17 cellular contexts compared by ENCODE assay signal in the genomic region with DNA sequence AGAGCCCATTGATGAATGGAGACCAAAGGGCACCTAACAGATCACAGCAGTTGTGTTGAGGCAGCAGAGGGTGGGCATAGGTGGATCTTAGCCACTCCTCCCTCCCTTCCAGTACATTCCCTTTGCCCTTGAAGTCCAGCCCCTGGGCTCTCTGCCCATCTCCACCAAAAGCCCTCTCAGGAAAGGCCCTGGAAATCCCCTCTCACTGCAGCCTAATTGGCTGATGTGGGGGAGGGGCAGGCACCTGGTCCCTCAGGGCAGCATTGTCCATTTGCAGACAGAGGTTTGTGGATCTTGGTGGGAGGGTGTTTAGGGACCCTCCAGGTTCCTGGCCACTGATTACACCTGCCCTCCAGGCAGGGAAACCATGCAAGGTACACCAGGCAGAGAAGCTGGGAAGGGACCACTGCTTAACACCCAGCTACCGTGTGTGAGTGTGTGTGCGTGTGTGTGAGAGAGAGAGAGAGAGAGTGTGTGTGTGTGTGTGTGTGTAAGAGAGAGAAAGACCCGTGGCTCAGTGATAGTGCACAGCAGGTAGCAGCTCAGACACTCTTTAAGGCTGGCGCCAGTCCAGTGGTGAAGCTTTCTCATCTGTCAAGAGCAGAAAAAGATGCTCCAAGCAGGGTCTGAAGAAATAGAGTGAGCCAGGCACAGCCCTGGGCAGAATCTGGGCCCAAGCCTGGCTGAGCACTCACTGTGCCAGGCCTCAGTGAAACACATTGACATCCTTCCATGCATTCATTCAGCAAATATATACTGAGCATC.
DNase-seq lines count a peak whose midpoint lies in the region; ATAC-seq and TF ChIP-seq lines count a peak whose summit lies in the region.
"Had no signal": no experiment of that assay in that cellular context is flagged by ENCODE, and none has a peak within 500 bp of the region (broad histone marks: within the 10 kb centered on the region; RNA-seq: fewer than 3 reads in every experiment).

No MANE protein-coding gene starts in this region.

- H3K4me1 Mint-ChIP-seq in stimulated activated naive B cell treated with anti-CD40 and anti-IgM and Interleukin-4, amounts not matched to agents 10 μg/mL and 1 μg/mL and 100 μg/mL, for 72 hours, result peaks cover 8 to 10% of the 10 kb centered on the region in 2 donors

- H3K9ac ChIP-seq in HUES6 (ENCODE audit: low read length), result peak overlapping the region; percentile 19
- H3K9ac ChIP-seq in OCI-LY3 (ENCODE audit: low read length), result peak overlapping the region; percentile 57; the same call in 1 of the 2 replicates

- peak overlapping the region; percentile 67; the same call in 1 of the 2 replicates for H2AFZ ChIP-seq in OCI-LY3 (ENCODE audit: low read depth, low read length)

- H3K36me3 ChIP-seq in HUES6 (ENCODE audit: control insufficient read depth, insufficient read depth, low read length), result no peaks in the 10 kb centered on the region
- no peaks in the 10 kb centered on the region for H3K36me3 ChIP-seq in OCI-LY3 (replicated peaks; ENCODE audit: low read depth, low read length)
- H3K36me3 ChIP-seq: BE2C had no signal

- no peak overlapping the region for H3K4me3 Mint-ChIP-seq in stimulated activated naive B cell treated with anti-CD40 and anti-IgM and Interleukin-4, amounts not matched to agents 10 μg/mL and 1 μg/mL and 100 μg/mL, for 72 hours
- H3K4me3 Mint-ChIP-seq: activated naive CD4-positive, alpha-beta T cell treated with anti-CD3 and anti-CD28 coated beads for 36 hours; T-helper 2 cell treated with Interferon-gamma antibody and Interleukin-4, amounts not matched to agents 5 μg/mL and 100 μg/mL, for 36 hours had no signal

- no peak for ATAC-seq in stimulated activated naive B cell treated with anti-CD40 and anti-IgM and Interleukin-4, amounts not matched to agents 10 μg/mL and 1 μg/mL and 100 μg/mL, for 72 hours (replicated peaks)
- ATAC-seq in HG02973 (IDR thresholded peaks at IDR 0.05; ENCODE audit: unreplicated experiment), result no peak

- TF ChIP-seq CTCF in OCI-LY3 (IDR thresholded peaks at IDR 0.05; ENCODE audit: low read depth, low read length), result no peak
- TF ChIP-seq CTCF in foreskin fibroblast (IDR thresholded peaks at IDR 0.05; ENCODE audit: low read depth, low read length), result no peak

- no peak overlapping the region for H3K4me3 ChIP-seq in HUES6 (ENCODE audit: low read depth, low read length)
- peak overlapping the region; percentile 52; the same call in 1 of the 2 replicates for H3K4me3 ChIP-seq in OCI-LY3 (ENCODE audit: low read length)
- no peak overlapping the region for H3K4me3 ChIP-seq in foreskin fibroblast (ENCODE audit: low read depth in 1 of 2, low read length in 2 of 2)

- H3K4me2 ChIP-seq in OCI-LY3 (ENCODE audit: low read length), result peak overlapping the region; percentile 86

- peak; percentile 59 for DNase-seq in DMS79 treated with DMSO at 0.1 percent for 48 hours (lab: John Stamatoyannopoulos, UW)
- peak; percentile 1 for DNase-seq in midbrain (lab: John Stamatoyannopoulos, UW)
- DNase-seq in hepatic stellate cell (ENCODE audit: low spot score), result no peak
- no peak for DNase-seq in stimulated activated naive B cell treated with anti-CD40 and anti-IgM and Interleukin-4, amounts not matched to agents 10 μg/mL and 1 μg/mL and 100 μg/mL, for 72 hours
- DNase-seq in foreskin fibroblast, result no peak
- DNase-seq: activated CD4-positive, alpha-beta T cell treated with anti-CD3 and anti-CD28 coated beads for 4 hours; activated naive CD4-positive, alpha-beta T cell treated with anti-CD3 and anti-CD28 coated beads for 36 hours; BE2C; DMS153; hippocampal formation; Kasumi-1; NCI-H1930; SHP77 treated with DMSO at 0.1 percent for 48 hours had no signal

- no peaks in the 10 kb centered on the region for H4K20me1 ChIP-seq in OCI-LY3 (ENCODE audit: insufficient read depth, low read length)

- H3K9me3 Mint-ChIP-seq in stimulated activated naive B cell treated with anti-CD40 and anti-IgM and Interleukin-4, amounts not matched to agents 10 μg/mL and 1 μg/mL and 100 μg/mL, for 72 hours, result no peaks in the 10 kb centered on the region
- H3K9me3 Mint-ChIP-seq: activated naive CD4-positive, alpha-beta T cell treated with anti-CD3 and anti-CD28 coated beads for 36 hours; T-helper 2 cell treated with Interferon-gamma antibody and Interleukin-4, amounts not matched to agents 5 μg/mL and 100 μg/mL, for 36 hours had no signal

- H3K9me3 ChIP-seq in HUES6 (ENCODE audit: control insufficient read depth, insufficient read depth, low read depth, low read length) (no peaks in the 10 kb centered on the region), OCI-LY3 (ENCODE audit: insufficient read depth, low read length) (no peaks in the 10 kb centered on the region)
- H3K9me3 ChIP-seq: BE2C had no signal

- H3K4me1 ChIP-seq in HUES6 (ENCODE audit: control insufficient read depth, insufficient read depth, low read length) (peaks cover 9% of the 10 kb centered on the region; the same call in 1 of the 2 replicates), OCI-LY3 (ENCODE audit: low read length) (peaks cover 51% of the 10 kb centered on the region)

- no peaks in the 10 kb centered on the region for H3K79me2 ChIP-seq in OCI-LY3 (ENCODE audit: low read length)

- peaks cover 0 to 1% of the 10 kb centered on the region in 2 donors for H3K36me3 Mint-ChIP-seq in stimulated activated naive B cell treated with anti-CD40 and anti-IgM and Interleukin-4, amounts not matched to agents 10 μg/mL and 1 μg/mL and 100 μg/mL, for 72 hours

- H3K27ac ChIP-seq in HUES6 (ENCODE audit: low read depth, low read length), result no peak overlapping the region
- H3K27ac ChIP-seq in OCI-LY3 (ENCODE audit: low read length), result peak overlapping the region; percentile 39; the same call in 1 of the 2 replicates

- H3K27me3 ChIP-seq in HUES6 (ENCODE audit: control insufficient read depth, insufficient read depth, low read length) (peaks cover 2% of the 10 kb centered on the region; the same call in 1 of the 2 replicates), OCI-LY3 (ENCODE audit: low read depth, low read length) (no peaks in the 10 kb centered on the region)
- H3K27me3 ChIP-seq: BE2C had no signal

- H3K27ac Mint-ChIP-seq in stimulated activated naive B cell treated with anti-CD40 and anti-IgM and Interleukin-4, amounts not matched to agents 10 μg/mL and 1 μg/mL and 100 μg/mL, for 72 hours, result no peak overlapping the region
- H3K27ac Mint-ChIP-seq: activated naive CD4-positive, alpha-beta T cell treated with anti-CD3 and anti-CD28 coated beads for 36 hours; T-helper 2 cell treated with Interferon-gamma antibody and Interleukin-4, amounts not matched to agents 5 μg/mL and 100 μg/mL, for 36 hours had no signal

- peaks cover 34 to 48% of the 10 kb centered on the region in 2 donors for H3K27me3 Mint-ChIP-seq in stimulated activated naive B cell treated with anti-CD40 and anti-IgM and Interleukin-4, amounts not matched to agents 10 μg/mL and 1 μg/mL and 100 μg/mL, for 72 hours

Comparison
In these comparisons a context has a peak if more than half of its experiments do, and no peak if none do; other contexts are left out.
1. DNase-seq: peak in DMS79 treated with DMSO at 0.1 percent for 48 hours (single experiment) and midbrain (single experiment); none in hepatic stellate cell (single experiment), stimulated activated naive B cell treated with anti-CD40 and anti-IgM and Interleukin-4, amounts not matched to agents 10 μg/mL and 1 μg/mL and 100 μg/mL, for 72 hours (single experiment) and foreskin fibroblast (0 of 2).